Comparison of ENCODE assay signal across 8 cellular contexts in genomic region chr20:31716818-31717477, GRCh38. TPM values are rescaled to one million over a fixed set of nuclear protein-coding genes. Genes with fewer than 3 reads are reported as not detected.
DNase-seq lines count a peak whose midpoint lies in the region; ATAC-seq and TF ChIP-seq lines count a peak whose summit lies in the region.

No MANE protein-coding gene starts in this region.

- H3K27me3 ChIP-seq in dorsolateral prefrontal cortex = no peaks in the 10 kb centered on the region

- H3K4me3 ChIP-seq in dorsolateral prefrontal cortex = peak overlapping the region; percentile 6 to 100 (median 83)
- H3K4me3 ChIP-seq in retinal pigment epithelial cell (ENCODE audit: low read length) = peak overlapping the region; percentile 32

- ATAC-seq in GM19023 (IDR thresholded peaks at IDR 0.05; ENCODE audit: unreplicated experiment) (peak; percentile 23), HG03558 (IDR thresholded peaks at IDR 0.05; ENCODE audit: extremely low read depth, unreplicated experiment) (peak; percentile 1)

- intact Hi-C loops in dorsolateral prefrontal cortex (cut with DNase I) = no loop called here

- TF ChIP-seq CTCF in dorsolateral prefrontal cortex (IDR thresholded peaks at IDR 0.05 in 54 of 56, conservative IDR thresholded peaks at IDR 0.05 in 2 of 56; ENCODE audit: low read depth in 1 of 56, partially characterized antibody in 56 of 56) (no peak), retinal pigment epithelial cell (conservative IDR thresholded peaks at IDR 0.05; ENCODE audit: low read depth, low read length) (no peak)

- DNase-seq in dorsolateral prefrontal cortex = no peak
- no peak for DNase-seq in retinal pigment epithelial cell (ENCODE audit: low read depth)
- DNase-seq in cerebellar nuclear complex (lab: John Stamatoyannopoulos, UW) = no peak
- no peak for DNase-seq in midbrain (lab: John Stamatoyannopoulos, UW)
- no peak for DNase-seq in ecto neural progenitor cell (ENCODE audit: low spot score)
- DNase-seq in DMS 273 treated with DMSO at 0.1 percent for 48 hours (lab: John Stamatoyannopoulos, UW) = no peak

- H3K27ac ChIP-seq in dorsolateral prefrontal cortex = peak overlapping the region; percentile 68 to 100 (median 99)

RNA-seq across cellular contexts. Expression of gene BCL2L1, which starts 5.7 kb away (rescaled TPM):
- total RNA-seq in dorsolateral prefrontal cortex = 100 to 1,000 TPM in 77 of 120 experiments, 10 to 100 TPM in 43; 79.5 to 144 (median 103) TPM

RNA-seq across cellular contexts. Expression of gene TPX2, which starts 22.1 kb away (rescaled TPM):
- 1 to 10 TPM; 1.1 to 4.1 (median 2.6) TPM for total RNA-seq in dorsolateral prefrontal cortex
